29 cellular contexts compared by ENCODE assay signal in the genomic region with DNA sequence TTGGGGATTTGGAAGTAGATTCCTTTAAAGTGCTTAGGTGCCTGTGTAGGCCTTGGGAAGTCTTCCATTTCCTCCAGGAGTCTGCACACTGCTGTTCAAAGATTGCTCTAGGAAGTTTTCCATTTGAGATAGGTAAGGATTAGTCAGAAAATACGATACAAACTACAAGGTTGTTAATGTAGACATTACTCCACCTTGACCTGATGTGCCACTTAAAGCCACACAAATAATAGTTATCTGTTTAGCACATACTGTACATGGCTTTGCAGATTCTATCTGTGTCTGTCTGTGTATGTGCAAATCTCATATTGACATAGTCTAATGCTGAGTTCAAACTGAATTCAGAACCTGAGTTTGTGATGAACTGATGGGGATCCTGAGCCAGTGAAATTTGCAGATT.
"Had no signal": no experiment of that assay in that cellular context is flagged by ENCODE, and none has a peak within 500 bp of the region (broad histone marks: within the 10 kb centered on the region; RNA-seq: fewer than 3 reads in every experiment).

No MANE protein-coding gene starts in this region.

- FAIRE-seq: kidney had no signal

- DNase-seq: activated CD4-positive, alpha-beta memory T cell treated with anti-CD3 and anti-CD28 coated beads, Interleukin-2, amount 10 ng/mL, durations not matched to agents 7 days and 5 days; activated CD4-positive, alpha-beta T cell treated with anti-CD3 and anti-CD28 coated beads, Interleukin-2, amount 10 ng/mL, durations not matched to agents 7 days and 5 days; activated CD4-positive, CD25-positive, alpha-beta regulatory T cell treated with anti-CD3 and anti-CD28 coated beads, Interleukin-2, amount 50 U/mL, for 72 hours; activated naive CD4-positive, alpha-beta T cell; activated T-cell treated with anti-CD3 and anti-CD28 coated beads, Interleukin-2, amount 50 U/mL, for 72 hours; anterior cingulate cortex; cerebellar nuclear complex; colonic mucosa; effector memory CD4-positive, alpha-beta T cell; glutamatergic neuron; kidney; left colon; mammary epithelial cell; ovary; retina; stimulated activated CD4-positive, alpha-beta T cell treated with anti-CD3 and anti-CD28 coated beads, Interleukin-1b, Interleukin-23, amount 100 ng/mL, for 48 hours; stimulated activated CD4-positive, alpha-beta T cell treated with anti-CD3 and anti-CD28 coated beads, Interleukin-4, amount 100 ng/mL, for 4 hours; stimulated activated CD8-positive, alpha-beta memory T cell treated with anti-CD3 and anti-CD28 coated beads, Interleukin-4, amount 100 ng/mL, for 48 hours; stimulated activated naive CD8-positive, alpha-beta T cell treated with anti-CD3 and anti-CD28 coated beads, Interleukin-15, amount 100 ng/mL, for 72 hours; substantia nigra; T-helper 17 cell; T1000; tibial artery had no signal

- H3K4me3 ChIP-seq: cardiac muscle cell, colonic mucosa, ovary, prostate gland, sigmoid colon, smooth muscle cell, tibial artery had no signal

- H3K9me3 ChIP-seq: colonic mucosa, neutrophil, ovary, prostate gland, sigmoid colon, tibial artery had no signal

- H3K4me1 ChIP-seq: prostate gland, sigmoid colon, tibial artery had no signal

- H3K27me3 ChIP-seq: colonic mucosa, neutrophil, ovary, sigmoid colon had no signal

- ATAC-seq: activated T-cell treated with anti-CD3 and anti-CD28 coated beads, Interleukin-2, amount 50 U/mL, for 72 hours; left colon; stimulated activated memory B cell treated with anti-CD40 and anti-IgM and Interleukin-4, amounts not matched to agents 10 μg/mL and 1 μg/mL and 100 μg/mL, for 72 hours; stimulated activated naive CD8-positive, alpha-beta T cell treated with anti-CD3 and anti-CD28 coated beads, Interleukin-15, amount 100 ng/mL, for 72 hours; T-helper 17 cell had no signal

- H3K27ac ChIP-seq: cardiac muscle cell, colonic mucosa, neutrophil, ovary, prostate gland, sigmoid colon, tibial artery had no signal

- H3K36me3 ChIP-seq: cardiac muscle cell, colonic mucosa, neutrophil, ovary, prostate gland, sigmoid colon, tibial artery had no signal
